In genomic region chr17:81053043-81053970, GRCh38 we compare ENCODE assay signal across 14 cellular contexts. TPM values are rescaled to one million over a fixed set of nuclear protein-coding genes. Genes with fewer than 3 reads are reported as not detected.
DNase-seq lines count a peak whose midpoint lies in the region; ATAC-seq and TF ChIP-seq lines count a peak whose summit lies in the region.
"Had no signal": no experiment of that assay in that cellular context is flagged by ENCODE, and none has a peak within 500 bp of the region (broad histone marks: within the 10 kb centered on the region; RNA-seq: fewer than 3 reads in every experiment).

No MANE protein-coding gene starts in this region.

- in situ Hi-C loops in astrocyte of the spinal cord (cut with HindIII; ENCODE audit: low sequenced_read_pairs), result no loop called here

- H3K36me3 ChIP-seq in heart right ventricle, result peaks cover 0 to 10% (median 0%) of the 10 kb centered on the region in 9 donors
- H3K36me3 ChIP-seq in upper lobe of right lung, result peaks cover 4% of the 10 kb centered on the region

- H3K4me3 ChIP-seq in heart right ventricle (peak overlapping the region in 1 of 10 donors; percentile 32), astrocyte of the spinal cord (ENCODE audit: low read depth, low read length) (no peak overlapping the region), upper lobe of right lung (no peak overlapping the region)

- H3K27ac Mint-ChIP-seq in nephron, result peak overlapping the region; percentile 12 to 31 (median 29)
- H3K27ac Mint-ChIP-seq: activated CD8-positive, alpha-beta memory T cell treated with anti-CD3 and anti-CD28 coated beads, Interleukin-2, amount 10 ng/mL, durations not matched to agents 7 days and 5 days; CD8-positive, alpha-beta memory T cell; WTC11 had no signal

- peaks cover 25% of the 10 kb centered on the region for H3K4me1 Mint-ChIP-seq in nephron

- peaks cover 11% of the 10 kb centered on the region for H3K36me3 Mint-ChIP-seq in nephron (ENCODE audit: low read depth)
- H3K36me3 Mint-ChIP-seq: activated CD8-positive, alpha-beta memory T cell treated with anti-CD3 and anti-CD28 coated beads, Interleukin-2, amount 10 ng/mL, durations not matched to agents 7 days and 5 days; CD8-positive, alpha-beta memory T cell; WTC11 had no signal

- peaks cover 3 to 72% (median 64%) of the 10 kb centered on the region in 9 donors for H3K4me1 ChIP-seq in heart right ventricle
- H3K4me1 ChIP-seq in upper lobe of right lung, result peaks cover 68% of the 10 kb centered on the region

- H3K9me3 ChIP-seq in heart right ventricle, result no peaks in the 10 kb centered on the region
- no peaks in the 10 kb centered on the region for H3K9me3 ChIP-seq in upper lobe of right lung

- H3K9me3 Mint-ChIP-seq in nephron, result no peaks in the 10 kb centered on the region
- H3K9me3 Mint-ChIP-seq: WTC11 had no signal

- intact Hi-C loops in heart right ventricle (cut with DNase I), result no loop called here
- intact Hi-C loops in Right ventricle myocardium inferior (cut with DNase I), result no loop called here
- intact Hi-C loops in upper lobe of right lung (cut with DNase I), result no loop called here

- H3K4me3 Mint-ChIP-seq in nephron, result no peak overlapping the region
- H3K4me3 Mint-ChIP-seq: activated CD8-positive, alpha-beta memory T cell treated with anti-CD3 and anti-CD28 coated beads, Interleukin-2, amount 10 ng/mL, durations not matched to agents 7 days and 5 days; CD8-positive, alpha-beta memory T cell; WTC11 had no signal

- H3K27ac ChIP-seq in heart right ventricle (peak overlapping the region in 7 of 10 donors; percentile 65 to 87 (median 78)), upper lobe of right lung (peak overlapping the region; percentile 82)

- TF ChIP-seq CTCF in heart right ventricle (IDR thresholded peaks at IDR 0.05) (no peak), astrocyte of the spinal cord (IDR thresholded peaks at IDR 0.05; ENCODE audit: low read depth, low read length) (no peak), nephron (IDR thresholded peaks at IDR 0.05; ENCODE audit: unreplicated experiment in 3 of 3) (no peak), upper lobe of right lung (IDR thresholded peaks at IDR 0.05) (no peak)

- WGBS in heart right ventricle, 2 donors, result 78 to 85% methylated on average over 37 to 38 of the region's 42 CpGs

- ATAC-seq in heart right ventricle, result no peak
- no peak for ATAC-seq in Right ventricle myocardium inferior
- ATAC-seq in upper lobe of right lung, result no peak
- no peak for ATAC-seq in GM21423 (IDR thresholded peaks at IDR 0.05; ENCODE audit: unreplicated experiment)
- ATAC-seq in HG02588 (IDR thresholded peaks at IDR 0.05; ENCODE audit: unreplicated experiment), result no peak
- ATAC-seq: activated CD8-positive, alpha-beta memory T cell treated with anti-CD3 and anti-CD28 coated beads, Interleukin-2, amount 10 ng/mL, durations not matched to agents 7 days and 5 days had no signal

- H3K27me3 ChIP-seq in heart right ventricle (no peaks in the 10 kb centered on the region), upper lobe of right lung (no peaks in the 10 kb centered on the region)

- peaks cover 3% of the 10 kb centered on the region for H3K27me3 Mint-ChIP-seq in nephron (ENCODE audit: low read depth)

- DNase-seq in heart right ventricle (no peak), Right ventricle myocardium inferior (ENCODE audit: missing footprints) (no peak), astrocyte of the spinal cord (ENCODE audit: low read depth, low spot score) (peak; percentile 36), upper lobe of right lung (no peak), hippocampal formation (lab: John Stamatoyannopoulos, UW) (no peak)
- DNase-seq: activated CD8-positive, alpha-beta memory T cell treated with anti-CD3 and anti-CD28 coated beads, Interleukin-2, amount 10 ng/mL, durations not matched to agents 7 days and 5 days; CD8-positive, alpha-beta memory T cell; GF-D8; kidney; stimulated activated CD4-positive, alpha-beta T cell treated with anti-CD3 and anti-CD28 coated beads, Interleukin-2, amount 100 ng/mL, for 48 hours had no signal

RNA-seq across cellular contexts. Expression of gene BAIAP2, which starts 18.4 kb away (rescaled TPM):
- total RNA-seq in heart right ventricle (10 to 100 TPM in 9 of 10 donors, 1 to 10 TPM in 1; 9.5 to 25.8 (median 13.8) TPM), Right ventricle myocardium inferior (32.1 TPM), upper lobe of right lung (139 TPM)
- 10 to 100 TPM; 16.1 to 18.7 TPM for polyA plus RNA-seq in heart right ventricle
